ENCODE assay signal across 14 cellular contexts in genomic region chr14:61891251-61891650, GRCh38.
DNase-seq lines count a peak whose midpoint lies in the region; ATAC-seq and TF ChIP-seq lines count a peak whose summit lies in the region.
"Had no signal": no experiment of that assay in that cellular context is flagged by ENCODE, and none has a peak within 500 bp of the region (broad histone marks: within the 10 kb centered on the region; RNA-seq: fewer than 3 reads in every experiment).

No MANE protein-coding gene starts in this region.

- H3K9me3 ChIP-seq in body of pancreas (no peaks in the 10 kb centered on the region), aorta (ENCODE audit: control insufficient read depth, low read length) (no peaks in the 10 kb centered on the region)
- H3K9me3 ChIP-seq: sigmoid colon, stomach had no signal

- ATAC-seq in GM21528 (IDR thresholded peaks at IDR 0.05; ENCODE audit: low FRiP score, unreplicated experiment) (no peak), body of pancreas (no peak), aorta (ENCODE audit: low FRiP score) (no peak)
- ATAC-seq: left cardiac atrium had no signal

- no peak overlapping the region for H3K4me3 ChIP-seq in fibroblast of pulmonary artery (replicated peaks; ENCODE audit: low read depth, low read length)
- no peak overlapping the region for H3K4me3 ChIP-seq in body of pancreas
- H3K4me3 ChIP-seq in aorta (ENCODE audit: low read length in 2 of 2): no peak overlapping the region
- H3K4me3 ChIP-seq: sigmoid colon, stomach had no signal

- WGBS in body of pancreas, 2 donors: 47 to 65% methylated on average over 2 of the region's 2 CpGs
- 56 to 69% methylated on average over 2 of the region's 2 CpGs for whole genome bisulfite sequencing in aorta, 2 donors

- TF ChIP-seq CTCF in fibroblast of pulmonary artery (IDR thresholded peaks at IDR 0.05; ENCODE audit: low read length, missing control alignments) (no peak), body of pancreas (IDR thresholded peaks at IDR 0.05) (no peak)

- no peak overlapping the region for H3K27ac ChIP-seq in body of pancreas
- no peak overlapping the region for H3K27ac ChIP-seq in aorta (ENCODE audit: low read depth in 1 of 2, low read length in 2 of 2)
- H3K27ac ChIP-seq: sigmoid colon, stomach had no signal

- no peaks in the 10 kb centered on the region for H3K36me3 ChIP-seq in body of pancreas (replicated peaks in 1 of 2; ENCODE audit: insufficient read depth in 1 of 2, low read depth in 2 of 2)
- no peaks in the 10 kb centered on the region for H3K36me3 ChIP-seq in aorta (ENCODE audit: control insufficient read depth in 1 of 2, insufficient read depth in 2 of 2, low read length in 1 of 2)
- H3K36me3 ChIP-seq: sigmoid colon, stomach had no signal

- intact Hi-C loops in body of pancreas (cut with DNase I): loop anchor here (10.0 kb wide), 1 partner anchor 234 kb away; no protein-coding TSS in a partner anchor
- intact Hi-C loops in aorta (cut with DNase I): loop anchor here in 1 of 2 donors (5.0 kb wide), 1 partner anchor 236 kb away; no protein-coding TSS in a partner anchor

- TF ChIP-seq POLR2A in body of pancreas (IDR thresholded peaks at IDR 0.05): no peak

- H3K27me3 ChIP-seq in body of pancreas (no peaks in the 10 kb centered on the region), aorta (ENCODE audit: control insufficient read depth in 1 of 2, insufficient read depth in 2 of 2, low read length in 1 of 2) (no peaks in the 10 kb centered on the region)
- H3K27me3 ChIP-seq: sigmoid colon had no signal

- peak; percentile 6 for DNase-seq in A172 (ENCODE audit: low spot score)
- peak; percentile 11 for DNase-seq in H4 (ENCODE audit: low spot score)
- peak; percentile 3 for DNase-seq in RPMI7951 (ENCODE audit: low read depth)
- DNase-seq in fibroblast of pulmonary artery (ENCODE audit: low read depth): peak; percentile 38
- DNase-seq in NCI-H1048 (lab: John Stamatoyannopoulos, UW): no peak
- DNase-seq in body of pancreas: no peak
- DNase-seq in aorta: no peak
- DNase-seq: DMS53; effector CD4-positive, alpha-beta T cell; left cardiac atrium; NCI-H524 treated with DMSO at 0.1 percent for 48 hours; sigmoid colon; stomach had no signal

- H3K4me1 ChIP-seq in body of pancreas: no peaks in the 10 kb centered on the region
- no peaks in the 10 kb centered on the region for H3K4me1 ChIP-seq in aorta (ENCODE audit: control insufficient read depth in 1 of 2, insufficient read depth in 2 of 2, low read length in 2 of 2)
- H3K4me1 ChIP-seq: sigmoid colon, stomach had no signal

Comparison
In these comparisons a context has a peak if more than half of its experiments do, and no peak if none do; other contexts are left out.
1. DNase-seq: peak in A172 (single experiment), H4 (single experiment), RPMI7951 (single experiment) and fibroblast of pulmonary artery (single experiment); none in NCI-H1048 (single experiment), body of pancreas (0 of 4) and aorta (0 of 2).